ENCODE assay signal across 18 cellular contexts in the genomic region with DNA sequence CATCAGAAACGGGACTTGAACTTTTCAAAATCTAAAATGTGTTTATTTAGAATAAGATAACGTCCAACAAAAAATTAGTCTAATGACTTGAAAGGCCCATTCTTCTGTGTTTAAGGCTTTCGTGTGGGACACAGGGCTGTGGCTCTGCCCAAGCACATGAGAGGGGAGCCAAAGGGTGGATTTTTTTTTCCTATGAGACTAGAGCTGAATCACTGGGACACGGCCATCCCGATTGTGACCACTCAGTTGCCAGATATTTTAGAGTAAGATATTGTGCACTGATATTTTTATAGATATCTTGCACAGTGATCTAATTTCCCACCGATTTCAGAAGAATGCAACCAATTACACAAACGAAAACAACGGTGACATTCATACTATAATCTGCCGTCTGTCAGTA.
DNase-seq lines count a peak whose midpoint lies in the region; ATAC-seq and TF ChIP-seq lines count a peak whose summit lies in the region.
"Had no signal": no experiment of that assay in that cellular context is flagged by ENCODE, and none has a peak within 500 bp of the region (broad histone marks: within the 10 kb centered on the region; RNA-seq: fewer than 3 reads in every experiment).

No MANE protein-coding gene starts in this region.

- ATAC-seq in GM19351 (IDR thresholded peaks at IDR 0.05; ENCODE audit: unreplicated experiment) = no peak
- ATAC-seq: Panc1 had no signal

- H3K36me3 ChIP-seq in brain microvascular endothelial cell (replicated peaks) = no peaks in the 10 kb centered on the region
- no peaks in the 10 kb centered on the region for H3K36me3 ChIP-seq in right atrium auricular region
- no peaks in the 10 kb centered on the region for H3K36me3 ChIP-seq in skeletal muscle satellite cell (ENCODE audit: insufficient read depth, low read length)

- peaks cover 0 to 85% of the 10 kb centered on the region in 2 donors for H3K4me1 ChIP-seq in right atrium auricular region
- peaks cover 68% of the 10 kb centered on the region for H3K4me1 ChIP-seq in skeletal muscle satellite cell (ENCODE audit: control insufficient read depth, insufficient read depth, low read length)

- DNase-seq in brain microvascular endothelial cell (peak; percentile 39), fibroblast of the aortic adventitia (ENCODE audit: low read depth) (peak; percentile 52), right atrium auricular region (ENCODE audit: low spot score) (no peak), NCI-H524 treated with DMSO at 0.1 percent for 48 hours (lab: John Stamatoyannopoulos, UW) (no peak)
- no peak for DNase-seq in stimulated activated CD4-positive, alpha-beta T cell treated with anti-CD3 and anti-CD28 coated beads, Interleukin-2, amount 100 ng/mL, for 24 hours
- DNase-seq: CD8-positive, alpha-beta memory T cell; DND-41; MM.1S; NCI-H2029; SIG-M5 had no signal

- H3K4me3 ChIP-seq in brain microvascular endothelial cell (ENCODE audit: low read depth, low read length) (no peak overlapping the region), fibroblast of the aortic adventitia (ENCODE audit: low read depth, low read length) (no peak overlapping the region), right atrium auricular region (no peak overlapping the region), skeletal muscle satellite cell (ENCODE audit: low read length) (no peak overlapping the region)
- H3K4me3 ChIP-seq: SK-N-MC had no signal

- peak overlapping the region; percentile 45 for H3K4me2 ChIP-seq in skeletal muscle satellite cell (ENCODE audit: low read length)
- H3K4me2 ChIP-seq: KMS-11 had no signal

- no peaks in the 10 kb centered on the region for H3K27me3 ChIP-seq in brain microvascular endothelial cell (replicated peaks)
- no peaks in the 10 kb centered on the region for H3K27me3 ChIP-seq in right atrium auricular region
- no peaks in the 10 kb centered on the region for H3K27me3 ChIP-seq in skeletal muscle satellite cell (ENCODE audit: control insufficient read depth, insufficient read depth, low read length)

- no peak for TF ChIP-seq CTCF in brain microvascular endothelial cell (IDR thresholded peaks at IDR 0.05; ENCODE audit: low read depth, low read length, missing control alignments)
- TF ChIP-seq CTCF in fibroblast of the aortic adventitia (IDR thresholded peaks at IDR 0.05; ENCODE audit: insufficient read depth, low read length) = no peak
- no peak for TF ChIP-seq CTCF in right atrium auricular region (IDR thresholded peaks at IDR 0.05)

- in situ Hi-C loops in brain microvascular endothelial cell (cut with HindIII; ENCODE audit: low pct_ligation_motif_present, low sequenced_read_pairs) = no loop called here

- H3K9ac ChIP-seq in skeletal muscle satellite cell (ENCODE audit: low read depth, low read length) = peak overlapping the region; percentile 24
- H3K9ac ChIP-seq: KMS-11 had no signal

- H3K9me3 ChIP-seq in right atrium auricular region (no peaks in the 10 kb centered on the region), skeletal muscle satellite cell (replicated peaks; ENCODE audit: low read length) (no peaks in the 10 kb centered on the region)

- H3K27ac ChIP-seq in brain microvascular endothelial cell (peak overlapping the region; percentile 23), right atrium auricular region (peak overlapping the region; percentile 57 to 88)
- H3K27ac ChIP-seq: C4-2B, HL-60, KMS-11, RWPE1, SK-N-MC had no signal

Comparison
In these comparisons a context has a peak if more than half of its experiments do, and no peak if none do; other contexts are left out.
1. DNase-seq: peak in brain microvascular endothelial cell (single experiment) and fibroblast of the aortic adventitia (single experiment); none in right atrium auricular region (single experiment), NCI-H524 treated with DMSO at 0.1 percent for 48 hours (single experiment) and stimulated activated CD4-positive, alpha-beta T cell treated with anti-CD3 and anti-CD28 coated beads, Interleukin-2, amount 100 ng/mL, for 24 hours (0 of 2).